In the genomic region with DNA sequence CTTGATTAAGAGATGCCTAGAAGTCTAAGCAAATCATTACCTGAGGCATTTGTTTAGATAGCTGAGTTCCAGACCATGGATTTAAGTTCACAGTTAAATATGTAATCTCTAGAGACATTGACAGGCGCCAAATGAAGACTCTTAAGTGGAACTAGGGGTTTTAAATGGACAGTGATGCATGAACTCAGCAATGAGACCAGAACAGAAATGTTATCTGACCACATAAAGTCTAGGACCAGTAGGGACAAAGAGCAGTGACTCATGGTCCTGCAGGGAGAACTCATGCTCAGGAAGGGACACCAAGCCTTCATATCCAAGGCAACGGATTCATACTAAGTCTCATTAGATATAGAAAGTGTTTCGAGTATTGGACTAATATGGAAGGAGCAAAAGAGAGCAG, we compare ENCODE assay signal across 28 cellular contexts.
"Had no signal": no experiment of that assay in that cellular context is flagged by ENCODE, and none has a peak within 500 bp of the region (broad histone marks: within the 10 kb centered on the region; RNA-seq: fewer than 3 reads in every experiment).

No MANE protein-coding gene starts in this region.

- DNase-seq: activated CD4-positive, alpha-beta T cell treated with anti-CD3 and anti-CD28 coated beads for 48 hours; activated CD4-positive, alpha-beta T cell treated with anti-CD3 and anti-CD28 coated beads, Interleukin-2, amount 50 U/mL, for 48 hours; activated CD8-positive, alpha-beta memory T cell treated with anti-CD3 and anti-CD28 coated beads for 24 hours; activated effector memory CD4-positive, alpha-beta T cell treated with anti-CD3 and anti-CD28 coated beads, Interleukin-2, amount 50 U/mL, for 16 hours; activated naive CD4-positive, alpha-beta T cell treated with anti-CD3 and anti-CD28 coated beads for 36 hours; activated naive CD8-positive, alpha-beta T cell treated with anti-CD3 and anti-CD28 coated beads for 36 hours; adrenal gland; aorta; cerebellar nuclear complex; cortex of kidney; foreskin fibroblast; heart left ventricle; hypothalamus; immature natural killer cell; kidney; left lung; mucosa of descending colon; pancreas; sigmoid colon; stimulated activated CD4-positive, alpha-beta T cell treated with anti-CD3 and anti-CD28 coated beads, Interleukin-15, amount 100 ng/mL, for 24 hours; stimulated activated CD4-positive, alpha-beta T cell treated with anti-CD3 and anti-CD28 coated beads, Interleukin-2, amount 100 ng/mL, for 24 hours; stimulated activated naive CD4-positive, alpha-beta T cell; tibial artery; WERI-Rb-1 had no signal

- H3K4me3 ChIP-seq: adrenal gland, cardiac muscle cell, heart left ventricle, left lung, lung, mucosa of descending colon, pancreas, prostate gland, sigmoid colon, suprapubic skin, tibial artery had no signal

- H3K27me3 ChIP-seq: adrenal gland, cardiac muscle cell, heart left ventricle, left lung, pancreas, sigmoid colon, suprapubic skin, tibial artery had no signal

- H3K27ac ChIP-seq: adrenal gland, cardiac muscle cell, heart left ventricle, left lung, pancreas, prostate gland, sigmoid colon, suprapubic skin, tibial artery, WERI-Rb-1 had no signal

- H3K9me3 ChIP-seq: adrenal gland, heart left ventricle, left lung, mucosa of descending colon, pancreas, prostate gland, sigmoid colon, suprapubic skin, tibial artery had no signal

- H3K36me3 ChIP-seq: adrenal gland, cardiac muscle cell, heart left ventricle, left lung, pancreas, prostate gland, sigmoid colon, suprapubic skin, tibial artery, WERI-Rb-1 had no signal

- H3K4me1 ChIP-seq: adrenal gland, heart left ventricle, left lung, pancreas, prostate gland, sigmoid colon, suprapubic skin, tibial artery had no signal
